ENCODE assay signal across 1 cellular context in genomic region chr7:73678862-73679261, GRCh38.
TF ChIP-seq lines count a peak whose summit lies in the region.

No MANE protein-coding gene starts in this region.

TF ChIP-seq in HepG2, 621 proteins besides CTCF, POLR2A, EP300 and RAD21 (continued from another document):
- TF ChIP-seq ZBTB1 (CRISPR knock-in tag; IDR thresholded peaks at IDR 0.05; ENCODE audit: borderline replicate concordance) = no peak
